In genomic region chr17:64259436-64259835, GRCh38 we compare ENCODE assay signal across 1 cellular context.
TF ChIP-seq lines count a peak whose summit lies in the region.

No MANE protein-coding gene starts in this region.

TF ChIP-seq in SK-N-SH, 30 proteins besides CTCF, POLR2A, EP300 and RAD21 (continued from another document):
- TF ChIP-seq ZBTB33 (IDR thresholded peaks at IDR 0.05; ENCODE audit: borderline replicate concordance, low read depth) (no peak), GABPA (IDR thresholded peaks at IDR 0.05; ENCODE audit: low read depth) (no peak), MAX (IDR thresholded peaks at IDR 0.05; ENCODE audit: low read depth) (no peak), POLR2AphosphoS5 (IDR thresholded peaks at IDR 0.05; ENCODE audit: low read depth, low read length) (no peak), FOXJ3 (CRISPR knock-in tag; IDR thresholded peaks at IDR 0.05) (no peak), MXI1 (IDR thresholded peaks at IDR 0.05; ENCODE audit: low read depth, low read length) (no peak), TCF12 (IDR thresholded peaks at IDR 0.05) (no peak), ELF1 (IDR thresholded peaks at IDR 0.05) (no peak), YY1 (IDR thresholded peaks at IDR 0.05; ENCODE audit: low read depth) (no peak), RCOR1 (IDR thresholded peaks at IDR 0.05; ENCODE audit: low read length) (no peak), REST (IDR thresholded peaks at IDR 0.05; ENCODE audit: low read depth, low read length) (no peak), NRF1 (IDR thresholded peaks at IDR 0.05; ENCODE audit: low read depth, low read length) (no peak), CHD2 (IDR thresholded peaks at IDR 0.05; ENCODE audit: low read length, partially characterized antibody) (no peak), MEF2A (IDR thresholded peaks at IDR 0.05; ENCODE audit: borderline replicate concordance, low read depth) (no peak), TAF1 (IDR thresholded peaks at IDR 0.05; ENCODE audit: borderline replicate concordance, low read depth, low read length) (no peak)
